37 cellular contexts compared by ENCODE assay signal in the genomic region with DNA sequence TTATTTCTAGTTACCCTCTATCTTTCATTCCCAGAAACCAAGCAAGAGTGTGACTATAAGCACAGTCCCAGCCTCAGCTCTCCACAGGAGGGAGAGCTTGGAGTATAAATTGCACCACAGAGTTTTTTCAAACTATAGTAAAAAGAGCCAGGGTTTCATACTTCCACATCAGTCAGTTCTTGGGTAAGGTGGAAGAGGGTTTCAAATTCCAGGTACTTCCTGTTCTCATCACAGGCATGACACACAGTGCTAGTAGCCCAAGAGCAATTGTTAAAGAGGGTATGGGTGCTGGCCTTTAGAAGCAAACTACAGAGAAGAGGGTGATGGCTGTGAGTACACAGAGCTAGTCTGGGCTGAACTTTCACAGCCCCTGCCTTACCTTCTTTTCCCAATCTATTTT. TPM values are rescaled to one million over a fixed set of nuclear protein-coding genes. Genes with fewer than 3 reads are reported as not detected.
"Had no signal": no experiment of that assay in that cellular context is flagged by ENCODE, and none has a peak within 500 bp of the region (broad histone marks: within the 10 kb centered on the region; RNA-seq: fewer than 3 reads in every experiment).

No MANE protein-coding gene starts in this region.

- DNase-seq: activated CD4-positive, alpha-beta T cell treated with anti-CD3 and anti-CD28 coated beads, Interleukin-2, amount 10 ng/mL, durations not matched to agents 24 days and 14 days; activated CD4-positive, alpha-beta T cell treated with anti-CD3 and anti-CD28 coated beads, Interleukin-2, amount 50 U/mL, for 4 hours; activated CD8-positive, alpha-beta T cell treated with anti-CD3 and anti-CD28 coated beads, Interleukin-2, amount 10 ng/mL, durations not matched to agents 7 days and 5 days; activated gamma-delta T cell; activated naive CD4-positive, alpha-beta T cell treated with Interleukin-2 at 50 U/mL for 16 hours; activated naive CD8-positive, alpha-beta T cell treated with anti-CD3 and anti-CD28 coated beads, Interleukin-2, amount 10 ng/mL, durations not matched to agents 7 days and 5 days; activated T-cell treated with anti-CD3 and anti-CD28 coated beads, Interleukin-2, amount 50 U/mL, for 24 hours; amygdala; caudate nucleus; cerebellar nuclear complex; MG63; NCI-H1048; NCI-H1105 treated with DMSO at 0.1 percent for 48 hours; NCI-H1436; NCI-H1694 treated with DMSO at 0.1 percent for 48 hours; NCI-H2029; NCI-H2171 treated with DMSO at 0.1 percent for 48 hours; NCI-H2227 treated with DMSO at 0.1 percent for 48 hours; NCI-H446; NCI-H524 treated with DMSO at 0.1 percent for 48 hours; NCI-H748 treated with DMSO at 0.1 percent for 48 hours; NK-92 treated with Interleukin-12 subunit alpha and Interleukin-12 subunit beta, amount 100 ng/mL, for 24 hours; PC-9; Right ventricle myocardium superior; SW 1271; T1000; WERI-Rb-1 had no signal

- H3K27ac ChIP-seq: ascending aorta, PC-9, RWPE1, WERI-Rb-1 had no signal

- ATAC-seq: activated CD8-positive, alpha-beta T cell treated with anti-CD3 and anti-CD28 coated beads, Interleukin-2, amount 10 ng/mL, durations not matched to agents 7 days and 5 days had no signal

- H3K4me1 ChIP-seq: ascending aorta had no signal

- H3K27me3 ChIP-seq: ascending aorta, MG63 had no signal

- H3K4me1 Mint-ChIP-seq: activated CD4-positive, alpha-beta T cell treated with anti-CD3 and anti-CD28 coated beads, Interleukin-2, amount 10 ng/mL, durations not matched to agents 24 days and 14 days; activated naive CD4-positive, alpha-beta T cell treated with anti-CD3 and anti-CD28 coated beads, Interleukin-2, amount 50 U/mL, for 24 hours; activated naive CD8-positive, alpha-beta T cell treated with anti-CD3 and anti-CD28 coated beads, Interleukin-2, amount 10 ng/mL, durations not matched to agents 7 days and 5 days had no signal

- H3K9me3 Mint-ChIP-seq: activated CD4-positive, alpha-beta T cell treated with anti-CD3 and anti-CD28 coated beads, Interleukin-2, amount 10 ng/mL, durations not matched to agents 24 days and 14 days; activated naive CD4-positive, alpha-beta T cell treated with anti-CD3 and anti-CD28 coated beads, Interleukin-2, amount 50 U/mL, for 24 hours; activated naive CD8-positive, alpha-beta T cell treated with anti-CD3 and anti-CD28 coated beads, Interleukin-2, amount 10 ng/mL, durations not matched to agents 7 days and 5 days; activated T-cell treated with anti-CD3 and anti-CD28 coated beads, Interleukin-2, amount 50 U/mL, for 24 hours; activated T-helper 2 cell treated with anti-CD3 and anti-CD28 coated beads, Interferon-gamma antibody, Interleukin-2, Interleukin-4, amounts not matched to agents 10 μg/mL and 5 μg/mL and 100 μg/mL, durations not matched to agents 14 hours and 24 hours and 36 hours had no signal

- H3K4me3 Mint-ChIP-seq: activated CD4-positive, alpha-beta T cell treated with anti-CD3 and anti-CD28 coated beads, Interleukin-2, amount 10 ng/mL, durations not matched to agents 24 days and 14 days; activated CD8-positive, alpha-beta T cell treated with anti-CD3 and anti-CD28 coated beads, Interleukin-2, amount 10 ng/mL, durations not matched to agents 7 days and 5 days; activated naive CD4-positive, alpha-beta T cell treated with anti-CD3 and anti-CD28 coated beads, Interleukin-2, amount 50 U/mL, for 24 hours; activated naive CD8-positive, alpha-beta T cell treated with anti-CD3 and anti-CD28 coated beads, Interleukin-2, amount 10 ng/mL, durations not matched to agents 7 days and 5 days; activated T-cell treated with anti-CD3 and anti-CD28 coated beads, Interleukin-2, amount 50 U/mL, for 24 hours had no signal

- H3K27me3 Mint-ChIP-seq: activated naive CD4-positive, alpha-beta T cell treated with anti-CD3 and anti-CD28 coated beads, Interleukin-2, amount 50 U/mL, for 24 hours; activated naive CD8-positive, alpha-beta T cell treated with anti-CD3 and anti-CD28 coated beads, Interleukin-2, amount 10 ng/mL, durations not matched to agents 7 days and 5 days had no signal

- H3K36me3 ChIP-seq: ascending aorta, MG63, WERI-Rb-1 had no signal

- FAIRE-seq: bronchial epithelial cell, colon, RCC 7860 had no signal

- H3K27ac Mint-ChIP-seq: activated CD4-positive, alpha-beta T cell treated with anti-CD3 and anti-CD28 coated beads, Interleukin-2, amount 10 ng/mL, durations not matched to agents 24 days and 14 days; activated CD8-positive, alpha-beta T cell treated with anti-CD3 and anti-CD28 coated beads, Interleukin-2, amount 10 ng/mL, durations not matched to agents 7 days and 5 days; activated naive CD4-positive, alpha-beta T cell treated with anti-CD3 and anti-CD28 coated beads, Interleukin-2, amount 50 U/mL, for 24 hours; activated naive CD8-positive, alpha-beta T cell treated with anti-CD3 and anti-CD28 coated beads, Interleukin-2, amount 10 ng/mL, durations not matched to agents 7 days and 5 days; activated T-cell treated with anti-CD3 and anti-CD28 coated beads, Interleukin-2, amount 50 U/mL, for 24 hours; activated T-helper 2 cell treated with anti-CD3 and anti-CD28 coated beads, Interferon-gamma antibody, Interleukin-2, Interleukin-4, amounts not matched to agents 10 μg/mL and 5 μg/mL and 100 μg/mL, durations not matched to agents 14 hours and 24 hours and 36 hours had no signal

- H2AFZ ChIP-seq: PC-9 had no signal

- H3K4me3 ChIP-seq: ascending aorta, MG63, PC-9 had no signal

- H3K36me3 Mint-ChIP-seq: activated naive CD4-positive, alpha-beta T cell treated with anti-CD3 and anti-CD28 coated beads, Interleukin-2, amount 50 U/mL, for 24 hours; activated naive CD8-positive, alpha-beta T cell treated with anti-CD3 and anti-CD28 coated beads, Interleukin-2, amount 10 ng/mL, durations not matched to agents 7 days and 5 days had no signal

- H3K9me3 ChIP-seq: ascending aorta, MG63 had no signal

- H3K4me2 ChIP-seq: PC-9 had no signal

RNA-seq across cellular contexts. Expression of gene IL1RAPL1, which starts 5.7 kb away (rescaled TPM):
- total RNA-seq: activated CD4-positive, alpha-beta T cell treated with anti-CD3 and anti-CD28 coated beads, Interleukin-2, amount 10 ng/mL, durations not matched to agents 24 days and 14 days; activated CD8-positive, alpha-beta T cell treated with anti-CD3 and anti-CD28 coated beads, Interleukin-2, amount 10 ng/mL, durations not matched to agents 7 days and 5 days; activated naive CD8-positive, alpha-beta T cell treated with anti-CD3 and anti-CD28 coated beads, Interleukin-2, amount 10 ng/mL, durations not matched to agents 7 days and 5 days; activated T-helper 2 cell treated with anti-CD3 and anti-CD28 coated beads, Interferon-gamma antibody, Interleukin-2, Interleukin-4, amounts not matched to agents 10 μg/mL and 5 μg/mL and 100 μg/mL, durations not matched to agents 14 hours and 24 hours and 36 hours; ascending aorta; bronchial epithelial cell; T-helper 1 cell treated with Interleukin-12 subunit alpha and Interleukin-12 subunit beta and Interleukin-4 antibody, amounts not matched to agents 30 ng/mL and 1 ng/mL, for 36 hours; T-helper 2 cell treated with Interferon-gamma antibody and Interleukin-4, amounts not matched to agents 100 ng/mL and 5 ng/mL, for 36 hours had no signal
- polyA plus RNA-seq: adipose tissue had no signal
